Comparison of ENCODE assay signal across 1 cellular context in the genomic region with DNA sequence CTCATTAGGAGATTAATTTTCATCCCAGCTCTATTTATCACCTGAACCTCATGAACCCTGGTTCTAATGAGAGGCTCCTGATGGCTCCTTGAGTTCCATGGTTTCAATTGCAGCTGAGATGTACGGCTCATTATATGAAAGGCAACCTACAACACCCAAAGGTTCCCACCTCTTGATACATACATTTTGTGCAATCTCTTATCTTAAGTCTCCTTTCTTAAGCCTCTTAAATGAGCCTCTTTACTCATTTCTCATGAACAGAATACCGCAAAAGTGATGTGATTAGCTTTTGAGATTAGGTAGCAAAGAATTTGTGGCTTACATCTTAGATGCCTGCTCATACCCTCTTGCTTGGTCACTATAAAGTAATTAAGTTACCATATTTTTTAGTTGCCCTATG.
TF ChIP-seq lines count a peak whose summit lies in the region.

No MANE protein-coding gene starts in this region.

TF ChIP-seq in A549, 52 proteins besides CTCF, POLR2A, EP300 and RAD21 (continued from another document):
- TF ChIP-seq, protein P1, sequence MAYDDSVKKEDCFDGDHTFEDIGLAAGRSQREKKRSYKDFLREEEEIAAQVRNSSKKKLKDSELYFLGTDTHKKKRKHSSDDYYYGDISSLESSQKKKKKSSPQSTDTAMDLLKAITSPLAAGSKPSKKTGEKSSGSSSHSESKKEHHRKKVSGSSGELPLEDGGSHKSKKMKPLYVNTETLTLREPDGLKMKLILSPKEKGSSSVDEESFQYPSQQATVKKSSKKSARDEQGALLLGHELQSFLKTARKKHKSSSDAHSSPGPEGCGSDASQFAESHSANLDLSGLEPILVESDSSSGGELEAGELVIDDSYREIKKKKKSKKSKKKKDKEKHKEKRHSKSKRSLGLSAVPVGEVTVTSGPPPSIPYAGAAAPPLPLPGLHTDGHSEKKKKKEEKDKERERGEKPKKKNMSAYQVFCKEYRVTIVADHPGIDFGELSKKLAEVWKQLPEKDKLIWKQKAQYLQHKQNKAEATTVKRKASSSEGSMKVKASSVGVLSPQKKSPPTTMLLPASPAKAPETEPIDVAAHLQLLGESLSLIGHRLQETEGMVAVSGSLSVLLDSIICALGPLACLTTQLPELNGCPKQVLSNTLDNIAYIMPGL (CRISPR knock-in tag; IDR thresholded peaks at IDR 0.05; ENCODE audit: borderline replicate concordance) = no peak
- TF ChIP-seq ESRRA (IDR thresholded peaks at IDR 0.05; ENCODE audit: borderline replicate concordance, low read length) = no peak
- TF ChIP-seq TFCP2L1 (CRISPR knock-in tag; IDR thresholded peaks at IDR 0.05) = no peak
- TF ChIP-seq KDM5A (IDR thresholded peaks at IDR 0.05) = no peak
- TF ChIP-seq, protein P2, sequence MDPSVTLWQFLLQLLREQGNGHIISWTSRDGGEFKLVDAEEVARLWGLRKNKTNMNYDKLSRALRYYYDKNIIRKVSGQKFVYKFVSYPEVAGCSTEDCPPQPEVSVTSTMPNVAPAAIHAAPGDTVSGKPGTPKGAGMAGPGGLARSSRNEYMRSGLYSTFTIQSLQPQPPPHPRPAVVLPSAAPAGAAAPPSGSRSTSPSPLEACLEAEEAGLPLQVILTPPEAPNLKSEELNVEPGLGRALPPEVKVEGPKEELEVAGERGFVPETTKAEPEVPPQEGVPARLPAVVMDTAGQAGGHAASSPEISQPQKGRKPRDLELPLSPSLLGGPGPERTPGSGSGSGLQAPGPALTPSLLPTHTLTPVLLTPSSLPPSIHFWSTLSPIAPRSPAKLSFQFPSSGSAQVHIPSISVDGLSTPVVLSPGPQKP (IDR thresholded peaks at IDR 0.05; ENCODE audit: low read depth, low read length) = no peak
TF ChIP-seq in A549: peak in this region for 0.
